In genomic region chr22:22839570-22840314, GRCh38 we compare ENCODE assay signal across 10 cellular contexts. TPM values are rescaled to one million over a fixed set of nuclear protein-coding genes. Genes with fewer than 3 reads are reported as not detected.
"Had no signal": no experiment of that assay in that cellular context is flagged by ENCODE, and none has a peak within 500 bp of the region (broad histone marks: within the 10 kb centered on the region; RNA-seq: fewer than 3 reads in every experiment).

No MANE protein-coding gene starts in this region.

- H3K4me3 ChIP-seq: GM23248, HAP-1 had no signal

- H3K9me3 ChIP-seq: HAP-1 had no signal

- H2AFZ ChIP-seq: GM23248 had no signal

- FAIRE-seq: HTR-8/SVneo had no signal

- H3K9ac ChIP-seq: GM23248 had no signal

- H3K36me3 ChIP-seq: HAP-1 had no signal

- H3K27ac ChIP-seq: GM23248 had no signal

- ATAC-seq: HCT116 had no signal

- H3K4me1 ChIP-seq: HAP-1 had no signal

- DNase-seq: GM23248, GOT3, H7, IMR-90, KBM-7 had no signal

RNA-seq across cellular contexts. Expression of gene IGLL5, which starts 47.9 kb away (rescaled TPM):
- total RNA-seq: GM23248, H4, H7, HT-29, IMR-90 had no signal
- polyA plus RNA-seq: GM23248, IMR-90 had no signal
